ENCODE assay signal across 12 cellular contexts in genomic region chr11:45083544-45084087, GRCh38.
A peak's percentile ranks its signal among the peaks of the same experiment; 100 is the strongest.
DNase-seq lines count a peak whose midpoint lies in the region; ATAC-seq and TF ChIP-seq lines count a peak whose summit lies in the region.
"Had no signal": no experiment of that assay in that cellular context is flagged by ENCODE, and none has a peak within 500 bp of the region (broad histone marks: within the 10 kb centered on the region; RNA-seq: fewer than 3 reads in every experiment).

No MANE protein-coding gene starts in this region.

- peak overlapping the region; percentile 61 for H3K4me2 ChIP-seq in OCI-LY3 (ENCODE audit: low read length)

- H3K4me3 ChIP-seq in OCI-LY3 (ENCODE audit: low read length), result peak overlapping the region; percentile 40; the same call in 1 of the 2 replicates
- H3K4me3 ChIP-seq in fibroblast of mammary gland (ENCODE audit: control insufficient read depth, low read depth, low read length), result no peak overlapping the region
- H3K4me3 ChIP-seq in thymus (ENCODE audit: low read length), result no peak overlapping the region

- H3K27me3 Mint-ChIP-seq in activated naive CD8-positive, alpha-beta T cell, result no peaks in the 10 kb centered on the region
- no peaks in the 10 kb centered on the region for H3K27me3 Mint-ChIP-seq in activated naive CD8-positive, alpha-beta T cell treated with anti-CD3 and anti-CD28 coated beads for 36 hours

- ATAC-seq in HG02981 (IDR thresholded peaks at IDR 0.05; ENCODE audit: unreplicated experiment), result no peak

- H3K9ac ChIP-seq in OCI-LY3 (ENCODE audit: low read length), result no peak overlapping the region

- no peaks in the 10 kb centered on the region for H3K9me3 Mint-ChIP-seq in activated naive CD8-positive, alpha-beta T cell (ENCODE audit: low read depth)
- H3K9me3 Mint-ChIP-seq in activated naive CD8-positive, alpha-beta T cell treated with anti-CD3 and anti-CD28 coated beads for 36 hours, result peaks cover 13% of the 10 kb centered on the region

- no peaks in the 10 kb centered on the region for H4K20me1 ChIP-seq in OCI-LY3 (ENCODE audit: insufficient read depth, low read length)

- H3K27ac ChIP-seq in OCI-LY3 (ENCODE audit: low read length) (peak overlapping the region; percentile 61), thymus (ENCODE audit: low read depth) (peak overlapping the region; percentile 68)

- WGBS in thymus, result 42% methylated on average over 3 of the region's 3 CpGs

- H3K36me3 ChIP-seq in OCI-LY3 (replicated peaks; ENCODE audit: low read depth, low read length) (no peaks in the 10 kb centered on the region), thymus (ENCODE audit: control insufficient read depth, insufficient read depth) (no peaks in the 10 kb centered on the region)

- H3K4me1 Mint-ChIP-seq in activated naive CD8-positive, alpha-beta T cell (ENCODE audit: low read depth), result peaks cover 49% of the 10 kb centered on the region
- H3K4me1 Mint-ChIP-seq in activated naive CD8-positive, alpha-beta T cell treated with anti-CD3 and anti-CD28 coated beads for 36 hours, result peaks cover 45% of the 10 kb centered on the region

- DNase-seq in activated naive CD8-positive, alpha-beta T cell treated with anti-CD3 and anti-CD28 coated beads for 36 hours, result no peak
- DNase-seq in fibroblast of mammary gland (ENCODE audit: low read depth) (no peak), inferior parietal cortex (ENCODE audit: extremely low spot score) (no peak), NCI-H2227 (lab: John Stamatoyannopoulos, UW; ENCODE audit: unreplicated experiment) (no peak)
- DNase-seq: activated T-cell treated with anti-CD3 and anti-CD28 coated beads, Interleukin-2, amount 50 U/mL, for 48 hours; DMS79; NCI-H510A; stimulated activated CD4-positive, alpha-beta T cell treated with anti-CD3 and anti-CD28 coated beads, Interleukin-4, amount 100 ng/mL, for 4 hours had no signal

- peaks cover 55% of the 10 kb centered on the region for H3K4me1 ChIP-seq in OCI-LY3 (ENCODE audit: low read length)
- H3K4me1 ChIP-seq in thymus (ENCODE audit: control insufficient read depth, insufficient read depth, low read length), result peaks cover 34% of the 10 kb centered on the region

- H3K4me3 Mint-ChIP-seq in activated naive CD8-positive, alpha-beta T cell, result no peak overlapping the region
- no peak overlapping the region for H3K4me3 Mint-ChIP-seq in activated naive CD8-positive, alpha-beta T cell treated with anti-CD3 and anti-CD28 coated beads for 36 hours

- H3K27me3 ChIP-seq in OCI-LY3 (ENCODE audit: low read depth, low read length) (no peaks in the 10 kb centered on the region), thymus (ENCODE audit: control insufficient read depth, insufficient read depth) (no peaks in the 10 kb centered on the region)

- no peaks in the 10 kb centered on the region for H3K79me2 ChIP-seq in OCI-LY3 (ENCODE audit: low read length)

- H3K36me3 Mint-ChIP-seq in activated naive CD8-positive, alpha-beta T cell, result peaks cover 5% of the 10 kb centered on the region
- peaks cover 19% of the 10 kb centered on the region for H3K36me3 Mint-ChIP-seq in activated naive CD8-positive, alpha-beta T cell treated with anti-CD3 and anti-CD28 coated beads for 36 hours

- H3K27ac Mint-ChIP-seq in activated naive CD8-positive, alpha-beta T cell, result peak overlapping the region; percentile 22
- H3K27ac Mint-ChIP-seq in activated naive CD8-positive, alpha-beta T cell treated with anti-CD3 and anti-CD28 coated beads for 36 hours, result no peak overlapping the region

- no peak overlapping the region for H2AFZ ChIP-seq in OCI-LY3 (ENCODE audit: low read depth, low read length)

- no peaks in the 10 kb centered on the region for H3K9me3 ChIP-seq in OCI-LY3 (ENCODE audit: insufficient read depth, low read length)
- H3K9me3 ChIP-seq in thymus (ENCODE audit: control insufficient read depth), result no peaks in the 10 kb centered on the region

- TF ChIP-seq CTCF in OCI-LY3 (IDR thresholded peaks at IDR 0.05; ENCODE audit: low read depth, low read length) (peak; percentile 78), fibroblast of mammary gland (conservative IDR thresholded peaks at IDR 0.05; ENCODE audit: control insufficient read depth, insufficient read depth, low read depth, low read length) (peak; percentile 34)
